ENCODE assay signal across 15 cellular contexts in the genomic region with DNA sequence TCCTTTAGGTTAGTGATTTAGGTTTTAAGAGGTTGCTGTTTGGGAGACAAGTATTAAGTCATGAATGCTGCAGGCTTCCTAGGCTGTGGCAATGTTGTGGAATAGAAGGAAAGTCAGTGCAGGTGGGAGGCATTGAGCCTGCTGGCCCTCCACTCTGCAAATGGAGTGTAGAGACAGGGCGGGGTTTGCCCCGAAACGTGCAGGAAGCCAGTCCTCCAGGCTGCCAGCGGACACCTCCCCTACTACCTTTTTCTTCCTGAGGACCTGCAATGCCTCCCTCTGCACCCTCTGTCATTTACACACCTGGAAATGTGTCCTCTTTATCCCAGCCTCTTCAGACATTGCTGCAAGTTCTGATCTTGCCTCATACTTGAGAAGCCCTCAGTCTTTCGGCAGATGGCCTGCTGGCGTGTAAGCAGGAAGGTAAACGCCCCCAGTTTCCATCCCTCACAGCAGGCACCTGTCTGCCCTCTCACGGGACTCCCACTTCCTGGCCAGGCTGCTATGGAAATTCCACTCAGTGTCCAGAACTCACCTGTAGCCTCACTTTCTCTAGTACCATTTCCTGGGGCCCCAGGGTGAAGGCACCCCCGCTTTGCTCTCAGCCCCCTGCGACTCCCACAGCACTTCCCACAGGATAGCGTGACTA.
DNase-seq lines count a peak whose midpoint lies in the region; ATAC-seq and TF ChIP-seq lines count a peak whose summit lies in the region.
"Had no signal": no experiment of that assay in that cellular context is flagged by ENCODE, and none has a peak within 500 bp of the region (broad histone marks: within the 10 kb centered on the region; RNA-seq: fewer than 3 reads in every experiment).

No MANE protein-coding gene starts in this region.

- H2BK20ac ChIP-seq in H9 (ENCODE audit: low read depth, low read length, poor library complexity, severe bottlenecking), result no peak overlapping the region

- no peak for ATAC-seq in stimulated activated effector memory CD8-positive, alpha-beta T cell treated with anti-CD3 and anti-CD28 coated beads, Interleukin-12 subunit alpha, Interleukin-12 subunit beta, amount 100 ng/mL, for 72 hours
- ATAC-seq in naive thymus-derived CD8-positive, alpha-beta T cell, result no peak
- ATAC-seq in GM18498 (IDR thresholded peaks at IDR 0.05; ENCODE audit: unreplicated experiment), result no peak

- H3K9me3 ChIP-seq in H9 (ENCODE audit: control insufficient read depth, low read depth, low read length) (peaks cover 5% of the 10 kb centered on the region), Peyer's patch (no peaks in the 10 kb centered on the region)

- TF ChIP-seq POLR2A in Peyer's patch (IDR thresholded peaks at IDR 0.05), result no peak

- no peak overlapping the region for H2BK120ac ChIP-seq in H9 (ENCODE audit: low read depth, low read length, poor library complexity, severe bottlenecking)

- H2AK5ac ChIP-seq in H9 (ENCODE audit: insufficient read length, low read length), result no peak overlapping the region

- H3K27ac ChIP-seq in H9 (ENCODE audit: insufficient read length, low read depth, low read length) (no peak overlapping the region), Peyer's patch (peak overlapping the region in 1 of 4 donors; percentile 0)

- no peak overlapping the region for H3K9ac ChIP-seq in H9 (ENCODE audit: extremely low read depth, insufficient read length, low read length)

- H3K4me3 Mint-ChIP-seq in activated CD4-positive, alpha-beta memory T cell treated with anti-CD3 and anti-CD28 coated beads for 36 hours, result no peak overlapping the region
- H3K4me3 Mint-ChIP-seq in activated CD4-positive, alpha-beta memory T cell treated with anti-CD3 and anti-CD28 coated beads, Interleukin-2, amount 10 ng/mL, durations not matched to agents 7 days and 5 days, result no peak overlapping the region
- peak overlapping the region in 1 of 2 experiments; percentile 1; a peak in 1 of 5 replicates for H3K4me3 Mint-ChIP-seq in H9
- H3K4me3 Mint-ChIP-seq in stimulated activated effector memory CD8-positive, alpha-beta T cell treated with anti-CD3 and anti-CD28 coated beads, Interleukin-12 subunit alpha, Interleukin-12 subunit beta, amount 100 ng/mL, for 72 hours, result no peak overlapping the region
- H3K4me3 Mint-ChIP-seq in naive thymus-derived CD8-positive, alpha-beta T cell, result peak overlapping the region in 4 of 10 donors; percentile 14 to 66 (median 58)
- H3K4me3 Mint-ChIP-seq: activated naive CD8-positive, alpha-beta T cell had no signal

- no peaks in the 10 kb centered on the region for H4K20me1 ChIP-seq in H9 (ENCODE audit: control insufficient read depth, insufficient read depth, insufficient read length)

- no peak overlapping the region for H3K27ac Mint-ChIP-seq in activated CD4-positive, alpha-beta memory T cell treated with anti-CD3 and anti-CD28 coated beads for 36 hours
- no peak overlapping the region for H3K27ac Mint-ChIP-seq in activated CD4-positive, alpha-beta memory T cell treated with anti-CD3 and anti-CD28 coated beads, Interleukin-2, amount 10 ng/mL, durations not matched to agents 7 days and 5 days
- H3K27ac Mint-ChIP-seq in H9, result peak overlapping the region in 2 of 3 experiments; percentile 62 to 75; a peak in 4 of 7 replicates
- peak overlapping the region; percentile 19 for H3K27ac Mint-ChIP-seq in stimulated activated effector memory CD8-positive, alpha-beta T cell treated with anti-CD3 and anti-CD28 coated beads, Interleukin-12 subunit alpha, Interleukin-12 subunit beta, amount 100 ng/mL, for 72 hours
- H3K27ac Mint-ChIP-seq in naive thymus-derived CD8-positive, alpha-beta T cell, result peak overlapping the region in 2 of 10 donors; percentile 51 to 60
- H3K27ac Mint-ChIP-seq: activated naive CD8-positive, alpha-beta T cell had no signal

- H4K91ac ChIP-seq in H9 (ENCODE audit: insufficient read length, low read depth, low read length), result no peak overlapping the region

- no peak overlapping the region for H3T11ph ChIP-seq in H9 (ENCODE audit: low read length)

- H3K23me2 ChIP-seq in H9 (ENCODE audit: insufficient read length, low read depth, low read length, poor library complexity, severe bottlenecking), result no peaks in the 10 kb centered on the region

- H2AFZ ChIP-seq in H9 (ENCODE audit: low read length), result no peak overlapping the region

- intact Hi-C loops in activated CD4-positive, alpha-beta memory T cell treated with anti-CD3 and anti-CD28 coated beads for 36 hours (cut with micrococcal nuclease), result no loop called here

- no peaks in the 10 kb centered on the region for H3K27me3 ChIP-seq in H9 (ENCODE audit: insufficient read depth, low read length)
- no peaks in the 10 kb centered on the region for H3K27me3 ChIP-seq in Peyer's patch

- no peak overlapping the region for H4K8ac ChIP-seq in H9 (replicated peaks; ENCODE audit: insufficient read length, low read depth, low read length)

- H3K56ac ChIP-seq in H9 (ENCODE audit: insufficient read length, low read depth, low read length), result no peak overlapping the region

- POLR2A ChIA-PET in activated CD4-positive, alpha-beta memory T cell treated with anti-CD3 and anti-CD28 coated beads for 36 hours (lab: Charles Lee), result no interaction called here
- POLR2A ChIA-PET in activated CD4-positive, alpha-beta memory T cell treated with anti-CD3 and anti-CD28 coated beads, Interleukin-2, amount 10 ng/mL, durations not matched to agents 7 days and 5 days (lab: Charles Lee), result no interaction called here
- POLR2A ChIA-PET in naive thymus-derived CD8-positive, alpha-beta T cell (lab: Charles Lee), result no interaction called here

- no peak overlapping the region for H2BK15ac ChIP-seq in H9 (ENCODE audit: low read depth, low read length)

- no peaks in the 10 kb centered on the region for H3K79me1 ChIP-seq in H9 (ENCODE audit: insufficient read depth, low read depth, low read length, poor library complexity, severe bottlenecking)

- no peak overlapping the region for H3K4me3 ChIP-seq in Peyer's patch

- H2BK5ac ChIP-seq in H9 (ENCODE audit: insufficient read length, low read length), result no peak overlapping the region

- H3K79me2 ChIP-seq in H9 (ENCODE audit: insufficient read depth, low read length), result no peaks in the 10 kb centered on the region

- no peak overlapping the region for H4K5ac ChIP-seq in H9 (ENCODE audit: insufficient read length, low read depth, low read length)

- H3K36me3 Mint-ChIP-seq in activated CD4-positive, alpha-beta memory T cell treated with anti-CD3 and anti-CD28 coated beads for 36 hours, result no peaks in the 10 kb centered on the region
- no peaks in the 10 kb centered on the region for H3K36me3 Mint-ChIP-seq in activated CD4-positive, alpha-beta memory T cell treated with anti-CD3 and anti-CD28 coated beads, Interleukin-2, amount 10 ng/mL, durations not matched to agents 7 days and 5 days (ENCODE audit: low read depth)
- peaks cover 3 to 7% (median 4%) of the 10 kb centered on the region in 3 experiments; a peak in 6 of 7 replicates for H3K36me3 Mint-ChIP-seq in H9 (ENCODE audit: insufficient read depth in 1 of 3, low read depth in 3 of 3)
- H3K36me3 Mint-ChIP-seq in stimulated activated effector memory CD8-positive, alpha-beta T cell treated with anti-CD3 and anti-CD28 coated beads, Interleukin-12 subunit alpha, Interleukin-12 subunit beta, amount 100 ng/mL, for 72 hours, result no peaks in the 10 kb centered on the region
- no peaks in the 10 kb centered on the region for H3K36me3 Mint-ChIP-seq in naive thymus-derived CD8-positive, alpha-beta T cell
- H3K36me3 Mint-ChIP-seq: activated naive CD8-positive, alpha-beta T cell had no signal

- H3K36me3 ChIP-seq in Peyer's patch, result no peaks in the 10 kb centered on the region

- peaks cover 11% of the 10 kb centered on the region for H3K4me1 Mint-ChIP-seq in activated CD4-positive, alpha-beta memory T cell treated with anti-CD3 and anti-CD28 coated beads for 36 hours (ENCODE audit: low read depth)
- peaks cover 1% of the 10 kb centered on the region for H3K4me1 Mint-ChIP-seq in activated CD4-positive, alpha-beta memory T cell treated with anti-CD3 and anti-CD28 coated beads, Interleukin-2, amount 10 ng/mL, durations not matched to agents 7 days and 5 days
- H3K4me1 Mint-ChIP-seq in H9, result peaks cover 33 to 37% of the 10 kb centered on the region in 2 experiments
- H3K4me1 Mint-ChIP-seq in stimulated activated effector memory CD8-positive, alpha-beta T cell treated with anti-CD3 and anti-CD28 coated beads, Interleukin-12 subunit alpha, Interleukin-12 subunit beta, amount 100 ng/mL, for 72 hours, result peaks cover 10% of the 10 kb centered on the region
- H3K4me1 Mint-ChIP-seq in naive thymus-derived CD8-positive, alpha-beta T cell, result peaks cover 4 to 18% (median 14%) of the 10 kb centered on the region in 4 donors

- DNase-seq in activated CD4-positive, alpha-beta memory T cell treated with anti-CD3 and anti-CD28 coated beads for 36 hours, result peak; percentile 13
- DNase-seq in activated CD4-positive, alpha-beta memory T cell treated with anti-CD3 and anti-CD28 coated beads, Interleukin-2, amount 10 ng/mL, durations not matched to agents 7 days and 5 days, result no peak
- DNase-seq in H9, result no peak
- DNase-seq in Peyer's patch, result peak in 2 of 3 donors; percentile 45 to 58
- DNase-seq in stimulated activated effector memory CD8-positive, alpha-beta T cell treated with anti-CD3 and anti-CD28 coated beads, Interleukin-12 subunit alpha, Interleukin-12 subunit beta, amount 100 ng/mL, for 72 hours (ENCODE audit: low spot score in 2 of 2), result no peak
- DNase-seq in naive thymus-derived CD8-positive, alpha-beta T cell, result no peak
- no peak for DNase-seq in G401 (ENCODE audit: low spot score)
- DNase-seq: activated CD8-positive, alpha-beta memory T cell treated with anti-CD3 and anti-CD28 coated beads, Interleukin-2, amount 50 U/mL, for 48 hours; cerebellar nuclear complex; head of caudate nucleus; NCI-H1105 treated with DMSO at 0.1 percent for 48 hours; OCI-M1; retina had no signal

- TF ChIP-seq CTCF in H9 (conservative IDR thresholded peaks at IDR 0.05), result no peak
- no peak for TF ChIP-seq CTCF in Peyer's patch (IDR thresholded peaks at IDR 0.05)

- no peak overlapping the region for H3K14ac ChIP-seq in H9 (ENCODE audit: insufficient read depth, low read length)

- H3K18ac ChIP-seq in H9 (ENCODE audit: insufficient read length, low read depth, low read length), result no peak overlapping the region

- H3K4ac ChIP-seq in H9 (ENCODE audit: low read depth, low read length), result no peak overlapping the region

- WGBS in H9 (ENCODE audit: extremely low coverage, insufficient read length, low lambda C conversion rate), result no CpG with 5 or more reads among the region's 11 CpGs

- H3K9me3 Mint-ChIP-seq in activated CD4-positive, alpha-beta memory T cell treated with anti-CD3 and anti-CD28 coated beads for 36 hours, result no peaks in the 10 kb centered on the region
- no peaks in the 10 kb centered on the region for H3K9me3 Mint-ChIP-seq in activated CD4-positive, alpha-beta memory T cell treated with anti-CD3 and anti-CD28 coated beads, Interleukin-2, amount 10 ng/mL, durations not matched to agents 7 days and 5 days
- peaks cover 5 to 9% of the 10 kb centered on the region in 2 experiments; a peak in 3 of 5 replicates for H3K9me3 Mint-ChIP-seq in H9
- H3K9me3 Mint-ChIP-seq in stimulated activated effector memory CD8-positive, alpha-beta T cell treated with anti-CD3 and anti-CD28 coated beads, Interleukin-12 subunit alpha, Interleukin-12 subunit beta, amount 100 ng/mL, for 72 hours, result no peaks in the 10 kb centered on the region
- no peaks in the 10 kb centered on the region for H3K9me3 Mint-ChIP-seq in naive thymus-derived CD8-positive, alpha-beta T cell

- CTCF ChIA-PET in activated CD4-positive, alpha-beta memory T cell treated with anti-CD3 and anti-CD28 coated beads for 36 hours (lab: Charles Lee), result no interaction called here
- CTCF ChIA-PET in activated CD4-positive, alpha-beta memory T cell treated with anti-CD3 and anti-CD28 coated beads, Interleukin-2, amount 10 ng/mL, durations not matched to agents 7 days and 5 days (lab: Charles Lee), result no interaction called here

- no peak overlapping the region for H3K23ac ChIP-seq in H9 (ENCODE audit: insufficient read length, low read depth, low read length)

- no peaks in the 10 kb centered on the region for H3K27me3 Mint-ChIP-seq in activated CD4-positive, alpha-beta memory T cell treated with anti-CD3 and anti-CD28 coated beads for 36 hours
- H3K27me3 Mint-ChIP-seq in activated CD4-positive, alpha-beta memory T cell treated with anti-CD3 and anti-CD28 coated beads, Interleukin-2, amount 10 ng/mL, durations not matched to agents 7 days and 5 days, result no peaks in the 10 kb centered on the region
- H3K27me3 Mint-ChIP-seq in H9 (ENCODE audit: low read depth), result no peaks in the 10 kb centered on the region
- peaks cover 0 to 1% (median 0%) of the 10 kb centered on the region in 5 donors for H3K27me3 Mint-ChIP-seq in naive thymus-derived CD8-positive, alpha-beta T cell
- H3K27me3 Mint-ChIP-seq: activated naive CD8-positive, alpha-beta T cell had no signal

- in situ Hi-C loops in G401 (cut with HindIII; ENCODE audit: low sequenced_read_pairs), result no loop called here

- no peak overlapping the region for H3K4me2 ChIP-seq in H9 (ENCODE audit: insufficient read depth, insufficient read length, low read length)

- peaks cover 6% of the 10 kb centered on the region; the same call in 1 of the 2 replicates for H3K4me1 ChIP-seq in H9 (ENCODE audit: insufficient read depth, low read length)
- H3K4me1 ChIP-seq in Peyer's patch, result no peaks in the 10 kb centered on the region

- no peak overlapping the region for H2BK12ac ChIP-seq in H9 (ENCODE audit: insufficient read length, low read depth, low read length)

Comparison
In these comparisons a context has a peak if more than half of its experiments do, and no peak if none do; other contexts are left out.
1. DNase-seq: peak in activated CD4-positive, alpha-beta memory T cell treated with anti-CD3 and anti-CD28 coated beads for 36 hours (single experiment) and Peyer's patch (2 of 3); none in activated CD4-positive, alpha-beta memory T cell treated with anti-CD3 and anti-CD28 coated beads, Interleukin-2, amount 10 ng/mL, durations not matched to agents 7 days and 5 days (single experiment), H9 (single experiment), stimulated activated effector memory CD8-positive, alpha-beta T cell treated with anti-CD3 and anti-CD28 coated beads, Interleukin-12 subunit alpha, Interleukin-12 subunit beta, amount 100 ng/mL, for 72 hours (0 of 2), naive thymus-derived CD8-positive, alpha-beta T cell (0 of 10) and G401 (single experiment).
2. H3K27ac Mint-ChIP-seq: peak in H9 (2 of 3) and stimulated activated effector memory CD8-positive, alpha-beta T cell treated with anti-CD3 and anti-CD28 coated beads, Interleukin-12 subunit alpha, Interleukin-12 subunit beta, amount 100 ng/mL, for 72 hours (single experiment); none in activated CD4-positive, alpha-beta memory T cell treated with anti-CD3 and anti-CD28 coated beads for 36 hours (single experiment) and activated CD4-positive, alpha-beta memory T cell treated with anti-CD3 and anti-CD28 coated beads, Interleukin-2, amount 10 ng/mL, durations not matched to agents 7 days and 5 days (single experiment).